Comparison of ENCODE assay signal across 8 cellular contexts in genomic region chr1:61051455-61052392, GRCh38. TPM values are rescaled to one million over a fixed set of nuclear protein-coding genes. Genes with fewer than 3 reads are reported as not detected.
DNase-seq lines count a peak whose midpoint lies in the region; ATAC-seq, FAIRE-seq and TF ChIP-seq lines count a peak whose summit lies in the region.

No MANE protein-coding gene starts in this region.

- H3K9ac ChIP-seq in K562 (ENCODE audit: insufficient read depth in 1 of 2, low read depth in 2 of 2, low read length in 2 of 2), result peak overlapping the region; percentile 3 to 80; a peak in 3 of 4 replicates
- H3K9ac ChIP-seq in subcutaneous abdominal adipose tissue (ENCODE audit: low read length in 5 of 5), result peak overlapping the region; percentile 35 to 90 (median 76)
- no peak overlapping the region for H3K9ac ChIP-seq in neuronal stem cell (ENCODE audit: low read depth, low read length, poor library complexity)

- no peak for TF ChIP-seq CTCF in K562 (IDR thresholded peaks at IDR 0.05 in 2 of 3, conservative IDR thresholded peaks at IDR 0.05 in 1 of 3; ENCODE audit: insufficient read depth in 2 of 3, low read depth in 1 of 3, low read length in 3 of 3)
- TF ChIP-seq CTCF in GM13976 (IDR thresholded peaks at IDR 0.05; ENCODE audit: borderline replicate concordance, control extremely low read depth, extremely low read depth, insufficient read depth, missing control alignments), result no peak

- H3K27ac ChIP-seq in K562 (ENCODE audit: extremely low read depth, low read depth, low read length) (peak overlapping the region; percentile 82), subcutaneous abdominal adipose tissue (ENCODE audit: low read depth, low read length) (peak overlapping the region; percentile 96), neuronal stem cell (replicated peaks; ENCODE audit: low read length) (no peak overlapping the region)

- no peak overlapping the region for H2BK5ac ChIP-seq in neuronal stem cell (ENCODE audit: low read length)

- H2BK120ac ChIP-seq in neuronal stem cell (ENCODE audit: low read depth, low read length), result no peak overlapping the region

- no peak overlapping the region for H4K8ac ChIP-seq in neuronal stem cell (ENCODE audit: low read depth, low read length)

- H3K14ac ChIP-seq in neuronal stem cell (ENCODE audit: low read length), result no peak overlapping the region

- H2AK5ac ChIP-seq in neuronal stem cell (ENCODE audit: low read depth, low read length), result no peak overlapping the region

- no peak overlapping the region for H3K23ac ChIP-seq in neuronal stem cell (ENCODE audit: low read depth, low read length, poor library complexity)

- no peaks in the 10 kb centered on the region for H3K9me1 ChIP-seq in K562 (ENCODE audit: control insufficient read depth, insufficient read depth, low read length)

- TSS peak; percentile 61 for BruUV-seq in K562 (replicated peaks; lab: Mats Ljungman, UMichigan)

- H2BK15ac ChIP-seq in neuronal stem cell (ENCODE audit: low read length), result no peak overlapping the region

- H3K9me3 ChIP-seq in K562 (replicated peaks; ENCODE audit: control insufficient read depth, insufficient read depth, low read depth, low read length), result no peaks in the 10 kb centered on the region
- H3K9me3 ChIP-seq in subcutaneous abdominal adipose tissue (ENCODE audit: control insufficient read depth in 5 of 5, low read length in 5 of 5), result no peaks in the 10 kb centered on the region
- no peaks in the 10 kb centered on the region for H3K9me3 ChIP-seq in neuronal stem cell (replicated peaks in 1 of 2; ENCODE audit: control insufficient read depth in 2 of 2, insufficient read depth in 1 of 2, low read depth in 1 of 2, low read length in 2 of 2)

- H3K4ac ChIP-seq in neuronal stem cell (ENCODE audit: low read length), result no peak overlapping the region

- no peaks in the 10 kb centered on the region for H4K20me1 ChIP-seq in K562 (replicated peaks; ENCODE audit: control insufficient read depth, insufficient read depth, low read length)

- H3K4me2 ChIP-seq in K562 (ENCODE audit: insufficient read depth, low read length), result peak overlapping the region; percentile 81
- H3K4me2 ChIP-seq in neuronal stem cell (ENCODE audit: insufficient read depth, low read length, poor library complexity, severe bottlenecking), result no peak overlapping the region

- in situ Hi-C loops in K562 (cut with MboI), result loop anchor here (5.0 kb wide), 1 partner anchor 86 kb away; no protein-coding TSS in a partner anchor
- in situ Hi-C loops in GM13976 (cut with MboI; ENCODE audit: low sequenced_read_pairs, unreplicated experiment), result no loop called here

- peak overlapping the region; percentile 65 for H3K4me3 ChIP-seq in K562
- peak overlapping the region; percentile 73 to 90 (median 82) for H3K4me3 ChIP-seq in subcutaneous abdominal adipose tissue (ENCODE audit: low read depth in 1 of 5, low read length in 5 of 5)
- H3K4me3 ChIP-seq in neuronal stem cell (ENCODE audit: low read length in 2 of 2), result no peak overlapping the region

- FAIRE-seq in K562 (lab: Jason Lieb, UNC), result no peak

- no peaks in the 10 kb centered on the region for H3K79me1 ChIP-seq in neuronal stem cell (ENCODE audit: low read depth, low read length)

- CTCF ChIA-PET in K562 (lab: Yijun Ruan, JAX; ENCODE audit: low intra/inter-chr PET ratio), result no interaction called here

- H3K4me1 ChIP-seq in K562 (replicated peaks in 1 of 2; ENCODE audit: control insufficient read depth in 2 of 2, insufficient read depth in 2 of 2, low read length in 2 of 2), result peaks cover 47 to 57% of the 10 kb centered on the region in 2 experiments
- H3K4me1 ChIP-seq in subcutaneous abdominal adipose tissue (ENCODE audit: control insufficient read depth in 5 of 5, insufficient read depth in 5 of 5, low read length in 5 of 5), result peaks cover 3 to 57% (median 53%) of the 10 kb centered on the region in 5 donors
- H3K4me1 ChIP-seq in neuronal stem cell (ENCODE audit: control insufficient read depth in 2 of 2, insufficient read depth in 1 of 2, low read depth in 1 of 2, low read length in 2 of 2), result peaks cover 0 to 4% of the 10 kb centered on the region in 2 donors

- TF ChIP-seq EP300 in K562 (IDR thresholded peaks at IDR 0.05; ENCODE audit: low read length), result no peak

- peaks cover 15% of the 10 kb centered on the region for H3K79me2 ChIP-seq in K562 (ENCODE audit: control insufficient read depth, insufficient read depth, low read length)

- 18% methylated on average over 22 of the region's 26 CpGs for WGBS in K562 (ENCODE audit: insufficient coverage, low coverage, missing lambda C conversion rate)
- no CpG with 5 or more reads among the region's 26 CpGs for WGBS in neuronal stem cell (ENCODE audit: extremely low coverage in 2 of 2, insufficient read length in 2 of 2, insufficient replicate concordance in 1 of 2), 2 donors

- TF ChIP-seq RAD21 in K562 (CRISPR knock-in tag; conservative IDR thresholded peaks at IDR 0.05 in 1 of 2, IDR thresholded peaks at IDR 0.05 in 1 of 2), result no peak

- H4K91ac ChIP-seq in neuronal stem cell (ENCODE audit: low read depth, low read length, poor library complexity), result no peak overlapping the region

- peak; percentile 26 for DNase-seq in M059J (ENCODE audit: low read depth)
- DNase-seq in K562 (ENCODE audit: extremely low read depth in 1 of 4, low spot score in 3 of 4), result peak in 3 of 4 experiments; percentile 18 to 56 (median 37)
- DNase-seq in left kidney (ENCODE audit: low read depth, low spot score), result peak; percentile 22
- DNase-seq in neuronal stem cell (ENCODE audit: low spot score), result no peak
- no peak for DNase-seq in GM13976 (ENCODE audit: low spot score)

- peak overlapping the region; percentile 88 for H2AFZ ChIP-seq in K562 (ENCODE audit: low read depth, low read length)
- H2AFZ ChIP-seq in neuronal stem cell (ENCODE audit: low read length), result no peak overlapping the region

- intact Hi-C loops in K562 (cut with micrococcal nuclease), result loop anchor here (2.0 to 5.0 kb wide), 9 partner anchors 91 to 1386 kb away; partner anchors contain the start of gene USP1

- no peaks in the 10 kb centered on the region for H3K36me3 ChIP-seq in K562 (ENCODE audit: control insufficient read depth, insufficient read depth, low read length)
- H3K36me3 ChIP-seq in subcutaneous abdominal adipose tissue (ENCODE audit: control insufficient read depth in 5 of 5, insufficient read depth in 5 of 5, low read length in 5 of 5), result no peaks in the 10 kb centered on the region
- H3K36me3 ChIP-seq in neuronal stem cell (replicated peaks in 1 of 2; ENCODE audit: control insufficient read depth in 2 of 2, insufficient read depth in 2 of 2, low read length in 2 of 2), result no peaks in the 10 kb centered on the region

- H3K27me3 ChIP-seq in K562 (ENCODE audit: control insufficient read depth in 2 of 2, insufficient read depth in 2 of 2, low read length in 2 of 2) (no peaks in the 10 kb centered on the region), subcutaneous abdominal adipose tissue (ENCODE audit: control insufficient read depth in 5 of 5, insufficient read depth in 4 of 5, low read length in 5 of 5) (no peaks in the 10 kb centered on the region), neuronal stem cell (ENCODE audit: control insufficient read depth in 3 of 3, insufficient read depth in 3 of 3, low read depth in 1 of 3, low read length in 3 of 3) (peaks cover 20 to 71% (median 57%) of the 10 kb centered on the region in 3 experiments)

- no peak overlapping the region for H2BK12ac ChIP-seq in neuronal stem cell (ENCODE audit: low read length)

- H3K18ac ChIP-seq in neuronal stem cell (ENCODE audit: low read length), result no peak overlapping the region

- no peak for ATAC-seq in K562
- ATAC-seq in HG03342 (IDR thresholded peaks at IDR 0.05; ENCODE audit: unreplicated experiment), result no peak
- ATAC-seq in HG02885 (IDR thresholded peaks at IDR 0.05; ENCODE audit: poor library complexity, unreplicated experiment), result no peak

- TF ChIP-seq POLR2A in K562 (conservative IDR thresholded peaks at IDR 0.05), result no peak

- POLR2A ChIA-PET in K562 (lab: Yijun Ruan, JAX), result interaction anchor here (0.6 to 4.3 kb wide), 11 partner anchors 22 to 161 kb away, joined by 3 to 18 read pairs (median 3); no protein-coding TSS in a partner anchor

TF ChIP-seq in K562, 482 proteins besides CTCF, POLR2A, EP300 and RAD21 (continues in another document):
- no peak for TF ChIP-seq ZNF507 (tag; conservative IDR thresholded peaks at IDR 0.05)
- TF ChIP-seq ZNF146 (CRISPR knock-in tag; IDR thresholded peaks at IDR 0.05; ENCODE audit: unreplicated experiment), result no peak
- no peak for TF ChIP-seq ZNF431 (CRISPR knock-in tag; IDR thresholded peaks at IDR 0.05)
- no peak for TF ChIP-seq TCF7L2 (IDR thresholded peaks at IDR 0.05; ENCODE audit: low read depth, low read length)

RNA-seq across cellular contexts. Expression of gene NFIA, which starts 30.6 kb away (rescaled TPM):
- 0.17 and 1.2 TPM in 2 replicates for total RNA-seq in M059J (2014; rRNA removed; shearing (Covaris generic))
- 64.5 and 151 TPM in 2 replicates for total RNA-seq in K562 (2011; cell fraction: chromatin; rRNA removed; ENCODE audit: low replicate concordance)
- total RNA-seq in K562 (2011; cell fraction: nucleolus; rRNA removed), result 18.0 and 29.1 TPM in 2 replicates
- total RNA-seq in K562 (2011; cell fraction: nucleoplasm; rRNA removed), result 50.7 and 73.9 TPM in 2 replicates
- total RNA-seq in K562 (2014; rRNA removed) (6.5 and 9.5 TPM in 2 replicates), K562 (2014; rRNA removed; fragmentation: Illumina TruSeq; extraction: Trizol) (20.3 and 22.6 TPM in 2 replicates), K562 (2015; rRNA removed; fragmentation: Illumina TruSeq; extraction: Trizol) (16.1 and 16.2 TPM in 2 replicates), K562 (2021) (24.2 and 24.9 TPM in 2 replicates)
- polyA plus RNA-seq in K562 (2011; rRNA removed) (9.8 and 11.5 TPM in 2 replicates), K562 (2014; fragmentation: Illumina TruSeq; extraction: Trizol) (8.5 and 9.1 TPM in 2 replicates), K562 (2014; fragmentation: Nextera tagmentation; extraction: Ambion mirVana) (10 to 100 TPM in 1 of 2 experiments, 1 to 10 TPM in 1; 5.3 to 10.1 TPM), K562 (2014; rRNA removed) (7.0 and 8.6 TPM in 2 replicates)
- 12.0 and 15.8 TPM in 2 replicates for polyA plus RNA-seq in K562 (2011; cell fraction: cytosol; rRNA removed)
- polyA plus RNA-seq in K562 (2011; cell fraction: nucleus; rRNA removed), result 17.4 and 18.8 TPM in 2 replicates
- 3.9 and 4.2 TPM in 2 replicates for polyA plus RNA-seq in K562 (2012)
- polyA minus RNA-seq in K562 (2011; rRNA and poly(A)+ RNA removed), result 37.6 and 46.6 TPM in 2 replicates
- 14.5 and 18.2 TPM in 2 replicates for polyA minus RNA-seq in K562 (2011; cell fraction: cytosol; rRNA and poly(A)+ RNA removed)
- 45.4 and 75.9 TPM in 2 replicates for polyA minus RNA-seq in K562 (2011; cell fraction: nucleus; rRNA and poly(A)+ RNA removed)
- polyA plus RNA-seq in neuronal stem cell (2013, experiment 1 of 2), result 0.24 TPM
- polyA plus RNA-seq in neuronal stem cell (2013, experiment 2 of 2), result 0.30 TPM

Comparison
In these comparisons a context has a peak if more than half of its experiments do, and no peak if none do; other contexts are left out.
1. DNase-seq: peak in M059J (single experiment), K562 (3 of 4) and left kidney (single experiment); none in neuronal stem cell (single experiment) and GM13976 (single experiment).
2. H3K4me3 ChIP-seq: peak in K562 (single experiment) and subcutaneous abdominal adipose tissue (5 of 5); none in neuronal stem cell (0 of 2).